11 cellular contexts compared by ENCODE assay signal in the genomic region with DNA sequence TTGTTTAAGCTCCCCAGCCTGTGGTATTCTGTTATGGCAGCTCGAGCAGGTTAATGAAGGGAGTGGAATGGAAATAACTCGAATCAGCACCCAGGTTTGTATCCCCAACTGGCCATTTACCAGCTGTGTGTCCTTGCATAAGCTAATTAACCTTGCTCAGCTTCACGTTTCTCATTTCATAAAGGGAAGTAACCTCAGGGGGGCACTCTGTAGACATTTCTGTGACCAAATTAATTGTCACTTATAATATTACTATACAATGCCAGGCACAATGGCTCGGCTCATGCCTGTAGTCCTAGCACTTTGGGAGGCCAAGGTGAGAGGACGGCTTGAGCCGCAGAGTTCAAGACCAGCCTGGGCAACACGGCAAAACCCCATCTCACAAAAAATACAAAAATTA. TPM values are rescaled to one million over a fixed set of nuclear protein-coding genes. Genes with fewer than 3 reads are reported as not detected.
DNase-seq lines count a peak whose midpoint lies in the region; TF ChIP-seq lines count a peak whose summit lies in the region.
"Had no signal": no experiment of that assay in that cellular context is flagged by ENCODE, and none has a peak within 500 bp of the region (broad histone marks: within the 10 kb centered on the region; RNA-seq: fewer than 3 reads in every experiment).

No MANE protein-coding gene starts in this region.

- no peaks in the 10 kb centered on the region for H4K20me1 ChIP-seq in OCI-LY3 (ENCODE audit: insufficient read depth, low read length)

- H3K23ac ChIP-seq in neuronal stem cell (ENCODE audit: low read depth, low read length, poor library complexity), result no peak overlapping the region

- no peak overlapping the region for H4K91ac ChIP-seq in neuronal stem cell (ENCODE audit: low read depth, low read length, poor library complexity)

- no peak overlapping the region for H2BK5ac ChIP-seq in neuronal stem cell (ENCODE audit: low read length)

- no peak overlapping the region for H3K14ac ChIP-seq in neuronal stem cell (ENCODE audit: low read length)

- no peaks in the 10 kb centered on the region for H3K79me1 ChIP-seq in neuronal stem cell (ENCODE audit: low read depth, low read length)

- no peak overlapping the region for H3K4me3 ChIP-seq in OCI-LY3 (ENCODE audit: low read length)
- no peak overlapping the region for H3K4me3 ChIP-seq in neuronal stem cell (ENCODE audit: low read length in 2 of 2)

- H3K9ac ChIP-seq in OCI-LY3 (ENCODE audit: low read length) (peak overlapping the region; percentile 12; the same call in 1 of the 2 replicates), neuronal stem cell (ENCODE audit: low read depth, low read length, poor library complexity) (no peak overlapping the region)

- no peak overlapping the region for H2BK15ac ChIP-seq in neuronal stem cell (ENCODE audit: low read length)

- no peak overlapping the region for H3K18ac ChIP-seq in neuronal stem cell (ENCODE audit: low read length)

- H3K4ac ChIP-seq in neuronal stem cell (ENCODE audit: low read length), result no peak overlapping the region

- TF ChIP-seq CTCF in OCI-LY3 (IDR thresholded peaks at IDR 0.05; ENCODE audit: low read depth, low read length) (peak; percentile 78), GM20000 (IDR thresholded peaks at IDR 0.05; ENCODE audit: extremely low read depth, missing control alignments) (no peak)

- DNase-seq in DMS153 (lab: John Stamatoyannopoulos, UW) (peak; percentile 8), DMS153 treated with DMSO at 0.1 percent for 48 hours (lab: John Stamatoyannopoulos, UW; ENCODE audit: unreplicated experiment) (no peak), LHCN-M2 (ENCODE audit: low read depth) (peak; percentile 17), neuronal stem cell (ENCODE audit: low spot score) (no peak), hepatic stellate cell (ENCODE audit: low spot score) (no peak), GM20000 (ENCODE audit: low spot score) (no peak), substantia nigra (lab: John Stamatoyannopoulos, UW) (no peak)
- DNase-seq: 8988T; activated T-cell treated with anti-CD3 and anti-CD28 coated beads, Interleukin-2, amount 50 U/mL, for 48 hours; H9 had no signal

- H2AFZ ChIP-seq in OCI-LY3 (ENCODE audit: low read depth, low read length) (0 out of 2 replicates have a peak overlapping the region, but pooled peaks have one; percentile 1), neuronal stem cell (ENCODE audit: low read length) (no peak overlapping the region)

- H3K79me2 ChIP-seq in OCI-LY3 (ENCODE audit: low read length), result no peaks in the 10 kb centered on the region

- H3K27me3 ChIP-seq in OCI-LY3 (ENCODE audit: low read depth, low read length), result no peaks in the 10 kb centered on the region
- H3K27me3 ChIP-seq in neuronal stem cell (ENCODE audit: control insufficient read depth in 3 of 3, insufficient read depth in 3 of 3, low read depth in 1 of 3, low read length in 3 of 3), result no peaks in the 10 kb centered on the region

- H3K9me3 ChIP-seq in OCI-LY3 (ENCODE audit: insufficient read depth, low read length) (no peaks in the 10 kb centered on the region), neuronal stem cell (replicated peaks in 1 of 2; ENCODE audit: control insufficient read depth in 2 of 2, insufficient read depth in 1 of 2, low read depth in 1 of 2, low read length in 2 of 2) (no peaks in the 10 kb centered on the region)

- H3K36me3 ChIP-seq in OCI-LY3 (replicated peaks; ENCODE audit: low read depth, low read length), result no peaks in the 10 kb centered on the region
- no peaks in the 10 kb centered on the region for H3K36me3 ChIP-seq in neuronal stem cell (replicated peaks in 1 of 2; ENCODE audit: control insufficient read depth in 2 of 2, insufficient read depth in 2 of 2, low read length in 2 of 2)

- H3K4me1 ChIP-seq in OCI-LY3 (ENCODE audit: low read length) (peaks cover 7% of the 10 kb centered on the region), neuronal stem cell (ENCODE audit: control insufficient read depth in 2 of 2, insufficient read depth in 1 of 2, low read depth in 1 of 2, low read length in 2 of 2) (peaks cover 0 to 3% of the 10 kb centered on the region in 2 donors)

- no peak overlapping the region for H2BK120ac ChIP-seq in neuronal stem cell (ENCODE audit: low read depth, low read length)

- H3K27ac ChIP-seq in OCI-LY3 (ENCODE audit: low read length), result no peak overlapping the region
- peak overlapping the region; percentile 20 for H3K27ac ChIP-seq in neuronal stem cell (replicated peaks; ENCODE audit: low read length)
- H3K27ac ChIP-seq in substantia nigra (ENCODE audit: low read depth, low read length, poor library complexity, severe bottlenecking), result no peak overlapping the region

- H4K8ac ChIP-seq in neuronal stem cell (ENCODE audit: low read depth, low read length), result no peak overlapping the region

- H2BK12ac ChIP-seq in neuronal stem cell (ENCODE audit: low read length), result no peak overlapping the region

- WGBS in neuronal stem cell (ENCODE audit: extremely low coverage in 2 of 2, insufficient read length in 2 of 2, insufficient replicate concordance in 1 of 2), 2 donors, result no CpG with 5 or more reads among the region's 7 CpGs

- no peak overlapping the region for H2AK5ac ChIP-seq in neuronal stem cell (ENCODE audit: low read depth, low read length)

- H3K4me2 ChIP-seq in OCI-LY3 (ENCODE audit: low read length), result no peak overlapping the region
- no peak overlapping the region for H3K4me2 ChIP-seq in neuronal stem cell (ENCODE audit: insufficient read depth, low read length, poor library complexity, severe bottlenecking)

RNA-seq across cellular contexts. Expression of a gene that starts 13.8 kb away (rescaled TPM):
- 0.80 and 1.5 TPM in 2 replicates for total RNA-seq in LHCN-M2 (2014; rRNA removed)
- polyA plus RNA-seq in LHCN-M2 (2012), result 0.44 TPM
- 35.3 TPM for polyA plus RNA-seq in neuronal stem cell (2013, experiment 1 of 2)
- polyA plus RNA-seq in neuronal stem cell (2013, experiment 2 of 2), result 35.4 TPM

RNA-seq across cellular contexts. Expression of a gene that starts 46.4 kb away (rescaled TPM):
- total RNA-seq in LHCN-M2 (2014; rRNA removed), result 53.4 and 62.3 TPM in 2 replicates
- 30.9 TPM for polyA plus RNA-seq in LHCN-M2 (2012)
- 30.5 TPM for polyA plus RNA-seq in neuronal stem cell (2013, experiment 1 of 2)
- 30.3 TPM for polyA plus RNA-seq in neuronal stem cell (2013, experiment 2 of 2)

Comparison
In these comparisons a context has a peak if more than half of its experiments do, and no peak if none do; other contexts are left out.
1. DNase-seq: peak in DMS153 (single experiment) and LHCN-M2 (single experiment); none in DMS153 treated with DMSO at 0.1 percent for 48 hours (single experiment), neuronal stem cell (single experiment), hepatic stellate cell (single experiment), GM20000 (single experiment) and substantia nigra (0 of 49).